Comparison of ENCODE assay signal across 11 cellular contexts in genomic region chr16:84650062-84650991, GRCh38. TPM values are rescaled to one million over a fixed set of nuclear protein-coding genes. Genes with fewer than 3 reads are reported as not detected.
DNase-seq lines count a peak whose midpoint lies in the region; ATAC-seq and TF ChIP-seq lines count a peak whose summit lies in the region.
"Had no signal": no experiment of that assay in that cellular context is flagged by ENCODE, and none has a peak within 500 bp of the region (broad histone marks: within the 10 kb centered on the region; RNA-seq: fewer than 3 reads in every experiment).

No MANE protein-coding gene starts in this region.

- H3K9ac ChIP-seq in smooth muscle cell (ENCODE audit: low read depth) = no peak overlapping the region

- H3F3A ChIP-seq in smooth muscle cell (ENCODE audit: low read depth) = peaks cover 5% of the 10 kb centered on the region

- H3K9me3 Mint-ChIP-seq in activated T-cell treated with anti-CD3 and anti-CD28 coated beads, Interleukin-2, amount 50 U/mL, for 24 hours = no peaks in the 10 kb centered on the region
- H3K9me3 Mint-ChIP-seq in activated CD8-positive, alpha-beta T cell treated with anti-CD3 and anti-CD28 coated beads, Interleukin-2, amount 10 ng/mL, durations not matched to agents 7 days and 5 days (ENCODE audit: insufficient read depth) = no peaks in the 10 kb centered on the region

- H3K79me2 ChIP-seq in smooth muscle cell (ENCODE audit: low read depth) = peaks cover 3% of the 10 kb centered on the region

- ATAC-seq in activated CD8-positive, alpha-beta T cell treated with anti-CD3 and anti-CD28 coated beads, Interleukin-2, amount 10 ng/mL, durations not matched to agents 7 days and 5 days = no peak

- H3K4me1 Mint-ChIP-seq in activated T-cell treated with anti-CD3 and anti-CD28 coated beads, Interleukin-2, amount 50 U/mL, for 24 hours (ENCODE audit: low read depth) = peaks cover 59% of the 10 kb centered on the region
- peaks cover 52% of the 10 kb centered on the region for H3K4me1 Mint-ChIP-seq in activated CD8-positive, alpha-beta T cell treated with anti-CD3 and anti-CD28 coated beads, Interleukin-2, amount 10 ng/mL, durations not matched to agents 7 days and 5 days (ENCODE audit: low read depth)

- H3K27me3 Mint-ChIP-seq in activated T-cell treated with anti-CD3 and anti-CD28 coated beads, Interleukin-2, amount 50 U/mL, for 24 hours = peaks cover 3% of the 10 kb centered on the region
- H3K27me3 Mint-ChIP-seq in activated CD8-positive, alpha-beta T cell treated with anti-CD3 and anti-CD28 coated beads, Interleukin-2, amount 10 ng/mL, durations not matched to agents 7 days and 5 days (ENCODE audit: low read depth) = peaks cover 12% of the 10 kb centered on the region

- H3K27me3 ChIP-seq in smooth muscle cell (ENCODE audit: low read depth) = no peaks in the 10 kb centered on the region
- H3K27me3 ChIP-seq: pancreas had no signal

- H3K27ac ChIP-seq in smooth muscle cell (ENCODE audit: low read depth) = peak overlapping the region; percentile 70

- no peaks in the 10 kb centered on the region for H3K9me3 ChIP-seq in smooth muscle cell (replicated peaks; ENCODE audit: low read depth)
- H3K9me3 ChIP-seq: pancreas had no signal

- no peak overlapping the region for H3K4me3 ChIP-seq in smooth muscle cell

- peak overlapping the region; percentile 58 for H3K4me2 ChIP-seq in smooth muscle cell

- CTCF ChIA-PET in activated CD8-positive, alpha-beta T cell treated with anti-CD3 and anti-CD28 coated beads, Interleukin-2, amount 10 ng/mL, durations not matched to agents 7 days and 5 days (lab: Charles Lee) = interaction anchor here (0.8 to 1.0 kb wide), 2 partner anchors 22 to 88 kb away, joined by 4 read pairs; no protein-coding TSS in a partner anchor

- peaks cover 22% of the 10 kb centered on the region for H4K20me1 ChIP-seq in smooth muscle cell (ENCODE audit: low read depth)

- peak overlapping the region; percentile 81 for H3K27ac Mint-ChIP-seq in activated T-cell treated with anti-CD3 and anti-CD28 coated beads, Interleukin-2, amount 50 U/mL, for 24 hours
- H3K27ac Mint-ChIP-seq in activated CD8-positive, alpha-beta T cell treated with anti-CD3 and anti-CD28 coated beads, Interleukin-2, amount 10 ng/mL, durations not matched to agents 7 days and 5 days = no peak overlapping the region

- POLR2A ChIA-PET in activated CD8-positive, alpha-beta T cell treated with anti-CD3 and anti-CD28 coated beads, Interleukin-2, amount 10 ng/mL, durations not matched to agents 7 days and 5 days (lab: Charles Lee) = no interaction called here

- H3K4me3 Mint-ChIP-seq in activated T-cell treated with anti-CD3 and anti-CD28 coated beads, Interleukin-2, amount 50 U/mL, for 24 hours = peak overlapping the region; percentile 68
- H3K4me3 Mint-ChIP-seq in activated CD8-positive, alpha-beta T cell treated with anti-CD3 and anti-CD28 coated beads, Interleukin-2, amount 10 ng/mL, durations not matched to agents 7 days and 5 days = peak overlapping the region; percentile 27

- no peak for TF ChIP-seq CTCF in smooth muscle cell (IDR thresholded peaks at IDR 0.05; ENCODE audit: borderline replicate concordance, insufficient read depth, poor library complexity, severe bottlenecking)

- DNase-seq in activated T-cell treated with anti-CD3 and anti-CD28 coated beads, Interleukin-2, amount 50 U/mL, for 24 hours = no peak
- DNase-seq in activated T-cell treated with anti-CD3 and anti-CD28 coated beads for 4 hours = no peak
- DNase-seq in activated CD8-positive, alpha-beta T cell treated with anti-CD3 and anti-CD28 coated beads, Interleukin-2, amount 10 ng/mL, durations not matched to agents 7 days and 5 days = no peak
- DNase-seq in fibroblast of peridontal ligament (ENCODE audit: extremely low read depth) = peak; percentile 43
- DNase-seq in smooth muscle cell (lab: John Stamatoyannopoulos, UW; ENCODE audit: unreplicated experiment) = no peak
- DNase-seq in stimulated activated CD4-positive, alpha-beta T cell treated with anti-CD3 and anti-CD28 coated beads, Interleukin-4, amount 100 ng/mL, for 1 hour = no peak
- no peak for DNase-seq in ureter (ENCODE audit: low spot score)
- DNase-seq in stimulated activated CD4-positive, alpha-beta T cell treated with anti-CD3 and anti-CD28 coated beads, Interleukin-12 subunit alpha, Interleukin-12 subunit beta, amount 100 ng/mL, for 4 hours = no peak
- DNase-seq: effector CD4-positive, alpha-beta T cell; NCI-H2081; pancreas had no signal

- H2AFZ ChIP-seq in smooth muscle cell (ENCODE audit: low read depth) = no peak overlapping the region

- H3K36me3 ChIP-seq in smooth muscle cell (ENCODE audit: low read depth) = no peaks in the 10 kb centered on the region

- WGBS in smooth muscle cell (ENCODE audit: low lambda C conversion rate) = 63% methylated on average over 20 of the region's 20 CpGs

- no peaks in the 10 kb centered on the region for H3K4me1 ChIP-seq in smooth muscle cell (ENCODE audit: low read depth)

- H3K36me3 Mint-ChIP-seq in activated T-cell treated with anti-CD3 and anti-CD28 coated beads, Interleukin-2, amount 50 U/mL, for 24 hours (ENCODE audit: low read depth) = peaks cover 51% of the 10 kb centered on the region
- H3K36me3 Mint-ChIP-seq in activated CD8-positive, alpha-beta T cell treated with anti-CD3 and anti-CD28 coated beads, Interleukin-2, amount 10 ng/mL, durations not matched to agents 7 days and 5 days (ENCODE audit: low read depth) = peaks cover 42% of the 10 kb centered on the region

RNA-seq across cellular contexts. Expression of gene KLHL36, which starts 2.0 kb away (rescaled TPM):
- total RNA-seq in activated CD8-positive, alpha-beta T cell treated with anti-CD3 and anti-CD28 coated beads, Interleukin-2, amount 10 ng/mL, durations not matched to agents 7 days and 5 days = 10 to 100 TPM; 31.4 to 32.6 TPM
- 20.8 and 35.4 TPM in 2 replicates for total RNA-seq in smooth muscle cell
- 18.0 and 21.6 TPM in 2 replicates for polyA plus RNA-seq in smooth muscle cell
- total RNA-seq in ureter = 55.9 TPM

RNA-seq across cellular contexts. Expression of gene COTL1, which starts 32.4 kb away (rescaled TPM):
- total RNA-seq in activated CD8-positive, alpha-beta T cell treated with anti-CD3 and anti-CD28 coated beads, Interleukin-2, amount 10 ng/mL, durations not matched to agents 7 days and 5 days = 100 to 1,000 TPM; 837 to 887 TPM
- total RNA-seq in smooth muscle cell = 66.5 and 81.2 TPM in 2 replicates
- 209 and 233 TPM in 2 replicates for polyA plus RNA-seq in smooth muscle cell
- total RNA-seq in ureter = 79.6 TPM

RNA-seq across cellular contexts. Expression of gene USP10, which starts 49.5 kb away (rescaled TPM):
- 10 to 100 TPM; 82.9 to 88.3 TPM for total RNA-seq in activated CD8-positive, alpha-beta T cell treated with anti-CD3 and anti-CD28 coated beads, Interleukin-2, amount 10 ng/mL, durations not matched to agents 7 days and 5 days
- total RNA-seq in smooth muscle cell (47.4 and 52.5 TPM in 2 replicates), ureter (103 TPM)
- 56.1 and 59.0 TPM in 2 replicates for polyA plus RNA-seq in smooth muscle cell

Comparison
In these comparisons a context has a peak if more than half of its experiments do, and no peak if none do; other contexts are left out.
1. RNA of gene COTL1, which starts 32.4 kb away (total RNA-seq): 837 to 887 TPM in activated CD8-positive, alpha-beta T cell treated with anti-CD3 and anti-CD28 coated beads, Interleukin-2, amount 10 ng/mL, durations not matched to agents 7 days and 5 days; 66.5 to 81.2 TPM in smooth muscle cell and 79.6 TPM in ureter (single experiment); every median in the first group is over 10 times any median in the second.